ENCODE assay signal across 9 cellular contexts in genomic region chr22:24175160-24175808, GRCh38.
DNase-seq lines count a peak whose midpoint lies in the region; ATAC-seq and TF ChIP-seq lines count a peak whose summit lies in the region.
"Had no signal": no experiment of that assay in that cellular context is flagged by ENCODE, and none has a peak within 500 bp of the region (broad histone marks: within the 10 kb centered on the region; RNA-seq: fewer than 3 reads in every experiment).

No MANE protein-coding gene starts in this region.

- no peaks in the 10 kb centered on the region for H3F3A ChIP-seq in Loucy (ENCODE audit: low read depth)

- H3K4me1 Mint-ChIP-seq in central memory CD8-positive, alpha-beta T cell, result no peaks in the 10 kb centered on the region

- H3K27me3 Mint-ChIP-seq in central memory CD8-positive, alpha-beta T cell, result no peaks in the 10 kb centered on the region
- H3K27me3 Mint-ChIP-seq: dendritic cell treated with granulocyte-macrophage colony-stimulating factor and Interleukin-4, amounts not matched to agents 40 ng/mL and 50 ng/mL, for 4 days had no signal

- no peak overlapping the region for H2AFZ ChIP-seq in Loucy (ENCODE audit: low read length)

- H3K9me2 ChIP-seq in Loucy (replicated peaks; ENCODE audit: low read depth, low read length), result no peaks in the 10 kb centered on the region

- no peak overlapping the region for H3K27ac Mint-ChIP-seq in central memory CD8-positive, alpha-beta T cell (ENCODE audit: low read depth)
- H3K27ac Mint-ChIP-seq: dendritic cell treated with granulocyte-macrophage colony-stimulating factor and Interleukin-4, amounts not matched to agents 40 ng/mL and 50 ng/mL, for 4 days had no signal

- H3K4me1 ChIP-seq in Loucy (ENCODE audit: insufficient read depth, low read length, poor library complexity, severe bottlenecking), result no peaks in the 10 kb centered on the region

- H3K4me3 ChIP-seq in Loucy (ENCODE audit: low read length, poor library complexity, severe bottlenecking), result no peak overlapping the region

- no peaks in the 10 kb centered on the region for H3K27me3 ChIP-seq in Loucy (ENCODE audit: insufficient read depth, low read length, poor library complexity, severe bottlenecking)

- H3K9me3 ChIP-seq in Loucy (ENCODE audit: insufficient read depth, low read depth, low read length), result no peaks in the 10 kb centered on the region

- peaks cover 29% of the 10 kb centered on the region for H3K36me3 Mint-ChIP-seq in central memory CD8-positive, alpha-beta T cell (ENCODE audit: insufficient read depth)

- H3K79me2 ChIP-seq in Loucy (ENCODE audit: insufficient read depth, low read length), result no peaks in the 10 kb centered on the region

- H3K9me3 Mint-ChIP-seq in central memory CD8-positive, alpha-beta T cell, result no peaks in the 10 kb centered on the region
- H3K9me3 Mint-ChIP-seq: dendritic cell treated with granulocyte-macrophage colony-stimulating factor and Interleukin-4, amounts not matched to agents 40 ng/mL and 50 ng/mL, for 4 days had no signal

- no peak overlapping the region for H3K4me3 Mint-ChIP-seq in central memory CD8-positive, alpha-beta T cell
- H3K4me3 Mint-ChIP-seq: dendritic cell treated with granulocyte-macrophage colony-stimulating factor and Interleukin-4, amounts not matched to agents 40 ng/mL and 50 ng/mL, for 4 days had no signal

- no peak overlapping the region for H3K4me2 ChIP-seq in Loucy (ENCODE audit: low read depth, low read length, poor library complexity, severe bottlenecking)

- peak; percentile 81 for DNase-seq in ELF-1 (ENCODE audit: low read depth, low spot score)
- peak; percentile 54 for DNase-seq in activated CD4-positive, alpha-beta T cell treated with anti-CD3 and anti-CD28 coated beads for 1 hour
- peak; percentile 35 to 53 for DNase-seq in central memory CD8-positive, alpha-beta T cell (ENCODE audit: low spot score in 2 of 2)
- DNase-seq in kidney tubule cell (ENCODE audit: low spot score), result peak; percentile 72
- DNase-seq in stimulated activated CD4-positive, alpha-beta T cell treated with anti-CD3 and anti-CD28 coated beads, Interleukin-1b, Interleukin-23, amount 100 ng/mL, for 48 hours, result peak; percentile 54

- TF ChIP-seq CTCF in Loucy (conservative IDR thresholded peaks at IDR 0.05; ENCODE audit: low read length), result peak; percentile 78

- H3K36me3 ChIP-seq in Loucy (ENCODE audit: insufficient read depth, low read length), result peaks cover 76% of the 10 kb centered on the region; the same call in 1 of the 2 replicates

- ATAC-seq in central memory CD8-positive, alpha-beta T cell (replicated peaks; ENCODE audit: extremely low read depth, poor library complexity, severe bottlenecking), result peak; percentile 52
- ATAC-seq in GM19455 (IDR thresholded peaks at IDR 0.05; ENCODE audit: unreplicated experiment), result no peak
- ATAC-seq in HG02840 (IDR thresholded peaks at IDR 0.05; ENCODE audit: low FRiP score, unreplicated experiment), result no peak

- no peak overlapping the region for H3K9ac ChIP-seq in Loucy (ENCODE audit: low read depth, low read length, poor library complexity, severe bottlenecking)

- H4K20me1 ChIP-seq in Loucy (ENCODE audit: insufficient read depth, low read length, poor library complexity, severe bottlenecking), result peaks cover 7% of the 10 kb centered on the region
